1 cellular context compared by ENCODE assay signal in the genomic region with DNA sequence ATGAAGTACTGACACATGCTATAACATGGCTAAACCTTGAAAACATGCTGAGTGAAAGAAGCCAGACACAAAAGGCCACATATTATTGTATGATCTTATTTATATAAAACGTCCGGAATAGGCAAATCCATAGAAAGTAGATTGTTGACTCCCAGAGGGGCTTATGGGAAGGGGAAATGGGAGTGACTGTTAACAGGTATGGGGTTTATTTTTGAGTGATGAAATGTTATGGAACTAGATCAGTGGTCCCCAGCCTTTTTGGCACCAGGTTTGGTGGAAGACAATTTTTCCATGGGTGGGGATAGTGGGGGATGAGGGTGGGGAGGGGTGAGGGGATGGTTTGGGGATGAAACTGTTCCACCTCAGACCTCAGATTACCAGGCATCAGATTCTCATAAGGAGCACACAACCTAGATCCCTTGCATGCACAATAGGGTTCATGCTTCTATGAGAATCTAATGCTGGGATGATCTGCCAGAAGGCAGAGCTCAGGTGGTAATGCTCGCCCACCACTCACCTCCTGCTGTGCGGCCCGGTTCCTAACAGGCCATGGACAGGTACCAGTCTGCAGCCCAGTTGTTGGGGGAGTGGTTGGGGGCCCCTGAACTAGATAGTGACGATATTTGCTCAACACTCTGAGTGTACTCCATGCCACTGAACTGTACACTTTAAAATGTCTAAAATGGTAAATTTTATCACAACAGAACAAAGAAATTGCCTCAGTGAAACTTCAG.
TF ChIP-seq lines count a peak whose summit lies in the region.

No MANE protein-coding gene starts in this region.

TF ChIP-seq in A549, 52 proteins besides CTCF, POLR2A, EP300 and RAD21 (continued from another document):
- TF ChIP-seq, protein P1, sequence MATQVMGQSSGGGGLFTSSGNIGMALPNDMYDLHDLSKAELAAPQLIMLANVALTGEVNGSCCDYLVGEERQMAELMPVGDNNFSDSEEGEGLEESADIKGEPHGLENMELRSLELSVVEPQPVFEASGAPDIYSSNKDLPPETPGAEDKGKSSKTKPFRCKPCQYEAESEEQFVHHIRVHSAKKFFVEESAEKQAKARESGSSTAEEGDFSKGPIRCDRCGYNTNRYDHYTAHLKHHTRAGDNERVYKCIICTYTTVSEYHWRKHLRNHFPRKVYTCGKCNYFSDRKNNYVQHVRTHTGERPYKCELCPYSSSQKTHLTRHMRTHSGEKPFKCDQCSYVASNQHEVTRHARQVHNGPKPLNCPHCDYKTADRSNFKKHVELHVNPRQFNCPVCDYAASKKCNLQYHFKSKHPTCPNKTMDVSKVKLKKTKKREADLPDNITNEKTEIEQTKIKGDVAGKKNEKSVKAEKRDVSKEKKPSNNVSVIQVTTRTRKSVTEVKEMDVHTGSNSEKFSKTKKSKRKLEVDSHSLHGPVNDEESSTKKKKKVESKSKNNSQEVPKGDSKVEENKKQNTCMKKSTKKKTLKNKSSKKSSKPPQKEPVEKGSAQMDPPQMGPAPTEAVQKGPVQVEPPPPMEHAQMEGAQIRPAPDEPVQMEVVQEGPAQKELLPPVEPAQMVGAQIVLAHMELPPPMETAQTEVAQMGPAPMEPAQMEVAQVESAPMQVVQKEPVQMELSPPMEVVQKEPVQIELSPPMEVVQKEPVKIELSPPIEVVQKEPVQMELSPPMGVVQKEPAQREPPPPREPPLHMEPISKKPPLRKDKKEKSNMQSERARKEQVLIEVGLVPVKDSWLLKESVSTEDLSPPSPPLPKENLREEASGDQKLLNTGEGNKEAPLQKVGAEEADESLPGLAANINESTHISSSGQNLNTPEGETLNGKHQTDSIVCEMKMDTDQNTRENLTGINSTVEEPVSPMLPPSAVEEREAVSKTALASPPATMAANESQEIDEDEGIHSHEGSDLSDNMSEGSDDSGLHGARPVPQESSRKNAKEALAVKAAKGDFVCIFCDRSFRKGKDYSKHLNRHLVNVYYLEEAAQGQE (IDR thresholded peaks at IDR 0.05) = no peak
- TF ChIP-seq SMC3 (IDR thresholded peaks at IDR 0.05) (no peak), TP53 (CRISPR knock-in tag; IDR thresholded peaks at IDR 0.05) (no peak), RNF2 (IDR thresholded peaks at IDR 0.05; ENCODE audit: borderline replicate concordance, low read depth) (no peak), MAZ (IDR thresholded peaks at IDR 0.05; ENCODE audit: borderline replicate concordance, low read depth, low read length) (no peak), MYC (IDR thresholded peaks at IDR 0.05; ENCODE audit: borderline replicate concordance, low read length) (no peak), SREBF2 (IDR thresholded peaks at IDR 0.05) (no peak), POLR2AphosphoS2 (conservative IDR thresholded peaks at IDR 0.05; ENCODE audit: low read length) (no peak), RARB (CRISPR knock-in tag; IDR thresholded peaks at IDR 0.05) (no peak), FOXS1 (CRISPR knock-in tag; IDR thresholded peaks at IDR 0.05) (no peak), ZSCAN20 (CRISPR knock-in tag; IDR thresholded peaks at IDR 0.05) (no peak), EHF (CRISPR knock-in tag; IDR thresholded peaks at IDR 0.05) (no peak), NFE2L2 (conservative IDR thresholded peaks at IDR 0.05; ENCODE audit: low read length) (no peak), RFX5 (IDR thresholded peaks at IDR 0.05) (no peak), HEYL (CRISPR knock-in tag; IDR thresholded peaks at IDR 0.05) (no peak), JUNB (IDR thresholded peaks at IDR 0.05) (no peak)
- TF ChIP-seq, protein P2, sequence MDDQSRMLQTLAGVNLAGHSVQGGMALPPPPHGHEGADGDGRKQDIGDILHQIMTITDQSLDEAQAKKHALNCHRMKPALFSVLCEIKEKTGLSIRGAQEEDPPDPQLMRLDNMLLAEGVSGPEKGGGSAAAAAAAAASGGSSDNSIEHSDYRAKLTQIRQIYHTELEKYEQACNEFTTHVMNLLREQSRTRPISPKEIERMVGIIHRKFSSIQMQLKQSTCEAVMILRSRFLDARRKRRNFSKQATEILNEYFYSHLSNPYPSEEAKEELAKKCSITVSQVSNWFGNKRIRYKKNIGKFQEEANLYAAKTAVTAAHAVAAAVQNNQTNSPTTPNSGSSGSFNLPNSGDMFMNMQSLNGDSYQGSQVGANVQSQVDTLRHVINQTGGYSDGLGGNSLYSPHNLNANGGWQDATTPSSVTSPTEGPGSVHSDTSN (IDR thresholded peaks at IDR 0.05) = no peak
- TF ChIP-seq, protein P3, sequence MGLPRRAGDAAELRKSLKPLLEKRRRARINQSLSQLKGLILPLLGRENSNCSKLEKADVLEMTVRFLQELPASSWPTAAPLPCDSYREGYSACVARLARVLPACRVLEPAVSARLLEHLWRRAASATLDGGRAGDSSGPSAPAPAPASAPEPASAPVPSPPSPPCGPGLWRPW (IDR thresholded peaks at IDR 0.05) = no peak
- TF ChIP-seq, protein P4, sequence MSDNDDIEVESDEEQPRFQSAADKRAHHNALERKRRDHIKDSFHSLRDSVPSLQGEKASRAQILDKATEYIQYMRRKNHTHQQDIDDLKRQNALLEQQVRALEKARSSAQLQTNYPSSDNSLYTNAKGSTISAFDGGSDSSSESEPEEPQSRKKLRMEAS (IDR thresholded peaks at IDR 0.05) = no peak
TF ChIP-seq in A549: peak in this region for 0.
